In genomic region chr7:82805527-82805960, GRCh38 we compare ENCODE assay signal across 11 cellular contexts.
DNase-seq lines count a peak whose midpoint lies in the region; FAIRE-seq and TF ChIP-seq lines count a peak whose summit lies in the region.
"Had no signal": no experiment of that assay in that cellular context is flagged by ENCODE, and none has a peak within 500 bp of the region (broad histone marks: within the 10 kb centered on the region; RNA-seq: fewer than 3 reads in every experiment).

No MANE protein-coding gene starts in this region.

- H3K4me2 ChIP-seq in astrocyte (ENCODE audit: low read length) (peak overlapping the region; percentile 79), mesenchymal stem cell (ENCODE audit: low read length, poor library complexity, severe bottlenecking) (peak overlapping the region; percentile 49)

- peak overlapping the region; percentile 44 for H3K4me3 ChIP-seq in astrocyte (ENCODE audit: insufficient read depth, low read depth, low read length)
- peak overlapping the region in 1 of 2 experiments; percentile 67 for H3K4me3 ChIP-seq in mesenchymal stem cell (ENCODE audit: insufficient read depth in 1 of 2, low read depth in 1 of 2, low read length in 2 of 2)

- H3K27ac ChIP-seq in astrocyte (ENCODE audit: low read depth, low read length) (peak overlapping the region; percentile 54), mesenchymal stem cell (ENCODE audit: low read length, poor library complexity, severe bottlenecking) (peak overlapping the region; percentile 32)

- no peak overlapping the region for H3K14ac ChIP-seq in mesenchymal stem cell (ENCODE audit: low read length in 2 of 2)

- no peak overlapping the region for H2BK12ac ChIP-seq in mesenchymal stem cell (ENCODE audit: low read length in 2 of 2)

- H3K36me3 ChIP-seq in astrocyte (ENCODE audit: insufficient read depth, low read length): no peaks in the 10 kb centered on the region
- H3K36me3 ChIP-seq in mesenchymal stem cell (ENCODE audit: control insufficient read depth in 1 of 2, insufficient read depth in 2 of 2, low read depth in 1 of 2, low read length in 2 of 2): no peaks in the 10 kb centered on the region

- H2AK5ac ChIP-seq in mesenchymal stem cell (ENCODE audit: low read length, severe bottlenecking): no peak overlapping the region

- no peaks in the 10 kb centered on the region for H3K36me3 Mint-ChIP-seq in astrocyte (ENCODE audit: low read depth, unreplicated experiment)
- H3K36me3 Mint-ChIP-seq: naive B cell had no signal

- H3K27ac Mint-ChIP-seq in astrocyte (ENCODE audit: unreplicated experiment): peak overlapping the region; percentile 98
- H3K27ac Mint-ChIP-seq: naive B cell; stimulated activated naive CD8-positive, alpha-beta T cell treated with anti-CD3 and anti-CD28 coated beads, Interleukin-15, Interleukin-2, amounts not matched to agents 100 ng/mL and 50 ng/mL, for 24 hours had no signal

- no peaks in the 10 kb centered on the region for H3K9me3 ChIP-seq in astrocyte (ENCODE audit: insufficient read depth, low read depth, low read length)
- H3K9me3 ChIP-seq in mesenchymal stem cell (ENCODE audit: control insufficient read depth, low read length): no peaks in the 10 kb centered on the region

- H2BK120ac ChIP-seq in mesenchymal stem cell (ENCODE audit: low read depth, low read length): no peak overlapping the region

- H3K79me1 ChIP-seq in mesenchymal stem cell (replicated peaks; ENCODE audit: low read length, poor library complexity, severe bottlenecking): no peaks in the 10 kb centered on the region

- H2AFZ ChIP-seq in astrocyte (ENCODE audit: low read depth, low read length) (peak overlapping the region; percentile 72), mesenchymal stem cell (ENCODE audit: low read depth, low read length) (no peak overlapping the region)

- H3K4ac ChIP-seq in mesenchymal stem cell (ENCODE audit: low read depth in 1 of 2, low read length in 2 of 2): no peak overlapping the region

- TF ChIP-seq POLR2A in erythroblast (IDR thresholded peaks at IDR 0.05; ENCODE audit: low read length): no peak

- H3K27me3 ChIP-seq in astrocyte (ENCODE audit: insufficient read depth, low read length) (no peaks in the 10 kb centered on the region), mesenchymal stem cell (ENCODE audit: control insufficient read depth in 1 of 2, insufficient read depth in 1 of 2, low read length in 2 of 2) (no peaks in the 10 kb centered on the region)

- no peaks in the 10 kb centered on the region for H3K79me2 ChIP-seq in astrocyte (ENCODE audit: insufficient read depth, low read length)

- no peaks in the 10 kb centered on the region for H4K20me1 ChIP-seq in astrocyte (ENCODE audit: insufficient read depth, low read length)

- no peak overlapping the region for H2BK5ac ChIP-seq in mesenchymal stem cell (ENCODE audit: low read depth, low read length, poor library complexity, severe bottlenecking)

- H3K4me3 Mint-ChIP-seq in astrocyte (ENCODE audit: unreplicated experiment): peak overlapping the region; percentile 84
- H3K4me3 Mint-ChIP-seq: naive B cell; stimulated activated naive CD8-positive, alpha-beta T cell treated with anti-CD3 and anti-CD28 coated beads, Interleukin-15, Interleukin-2, amounts not matched to agents 100 ng/mL and 50 ng/mL, for 24 hours had no signal

- peak; percentile 99 for FAIRE-seq in astrocyte (lab: Jason Lieb, UNC)

- DNase-seq in EH (ENCODE audit: low read depth) (peak; percentile 92), NCI-H226 (peak; percentile 84), astrocyte (ENCODE audit: low read depth) (peak; percentile 94), mesenchymal stem cell (peak; percentile 94), activated T-cell treated with anti-CD3 and anti-CD28 coated beads for 4 hours (no peak), superior temporal gyrus (ENCODE audit: extremely low spot score) (no peak), erythroblast (lab: John Stamatoyannopoulos, UW) (no peak)
- no peak for DNase-seq in activated effector memory CD4-positive, alpha-beta T cell treated with Interleukin-2 at 50 U/mL for 16 hours
- DNase-seq: naive B cell, T-helper 1 cell had no signal

- peaks cover 24% of the 10 kb centered on the region for H3K4me1 Mint-ChIP-seq in astrocyte (ENCODE audit: low read depth, unreplicated experiment)
- H3K4me1 Mint-ChIP-seq: naive B cell had no signal

- peak overlapping the region; percentile 70 for H4K8ac ChIP-seq in mesenchymal stem cell (ENCODE audit: low read length)

- no peak overlapping the region for H3K23ac ChIP-seq in mesenchymal stem cell (ENCODE audit: low read length in 2 of 2)

- H2BK15ac ChIP-seq in mesenchymal stem cell (ENCODE audit: low read depth, poor library complexity, severe bottlenecking): no peak overlapping the region

- no peaks in the 10 kb centered on the region for H3K9me3 Mint-ChIP-seq in astrocyte (ENCODE audit: unreplicated experiment)
- H3K9me3 Mint-ChIP-seq: naive B cell; stimulated activated naive CD8-positive, alpha-beta T cell treated with anti-CD3 and anti-CD28 coated beads, Interleukin-15, Interleukin-2, amounts not matched to agents 100 ng/mL and 50 ng/mL, for 24 hours had no signal

- H3K4me1 ChIP-seq in astrocyte (ENCODE audit: insufficient read depth, low read length) (peaks cover 5% of the 10 kb centered on the region), mesenchymal stem cell (ENCODE audit: control insufficient read depth, insufficient read depth, low read depth, low read length) (no peaks in the 10 kb centered on the region)

- 0% methylated on average over 5 of the region's 5 CpGs for WGBS in mesenchymal stem cell

- H4K91ac ChIP-seq in mesenchymal stem cell (ENCODE audit: low read length): no peak overlapping the region

- H3K18ac ChIP-seq in mesenchymal stem cell (ENCODE audit: low read depth in 1 of 2, low read length in 2 of 2): peak overlapping the region; percentile 28 to 64

- peak overlapping the region; percentile 7 for H3K9ac ChIP-seq in astrocyte (ENCODE audit: low read length)
- peak overlapping the region; percentile 34 for H3K9ac ChIP-seq in mesenchymal stem cell (ENCODE audit: low read length)

- no peak for TF ChIP-seq CTCF in astrocyte (IDR thresholded peaks at IDR 0.05; ENCODE audit: insufficient read depth, low read depth, low read length)

- H3K27me3 Mint-ChIP-seq in astrocyte (ENCODE audit: low read depth, unreplicated experiment): no peaks in the 10 kb centered on the region
- H3K27me3 Mint-ChIP-seq: naive B cell; stimulated activated naive CD8-positive, alpha-beta T cell treated with anti-CD3 and anti-CD28 coated beads, Interleukin-15, Interleukin-2, amounts not matched to agents 100 ng/mL and 50 ng/mL, for 24 hours had no signal

Comparison
In these comparisons a context has a peak if more than half of its experiments do, and no peak if none do; other contexts are left out.
1. DNase-seq: peak in EH (single experiment), NCI-H226 (single experiment), astrocyte (single experiment) and mesenchymal stem cell (single experiment); none in activated T-cell treated with anti-CD3 and anti-CD28 coated beads for 4 hours (single experiment), superior temporal gyrus (single experiment), activated effector memory CD4-positive, alpha-beta T cell treated with Interleukin-2 at 50 U/mL for 16 hours (single experiment) and erythroblast (0 of 2).